ENCODE assay signal across 8 cellular contexts in genomic region chrX:119693032-119693995, GRCh38. TPM values are rescaled to one million over a fixed set of nuclear protein-coding genes. Genes with fewer than 3 reads are reported as not detected.
DNase-seq lines count a peak whose midpoint lies in the region; ATAC-seq and TF ChIP-seq lines count a peak whose summit lies in the region.

Gene SEPTIN6 (minus strand): TSS chrX:119693168. CDS start chrX:119693105, 63 bp downstream.

- H3K4me3 ChIP-seq in CD8-positive, alpha-beta T cell (ENCODE audit: low read depth, low read length), result peak within 1 kb of the TSS; percentile 74
- H3K4me3 ChIP-seq in OCI-LY3 (ENCODE audit: low read length) (peak within 1 kb of the TSS; percentile 99), esophagus (ENCODE audit: low read depth in 1 of 2, low read length in 2 of 2) (peak within 1 kb of the TSS; percentile 56 to 80), muscle layer of duodenum (ENCODE audit: low read depth in 1 of 2, low read length in 2 of 2) (peak within 1 kb of the TSS; percentile 61 to 75)

- H3K27ac ChIP-seq in CD8-positive, alpha-beta T cell (ENCODE audit: low read depth, low read length), result peak within 1 kb of the TSS; percentile 82
- H3K27ac ChIP-seq in OCI-LY3 (ENCODE audit: low read length) (peak within 1 kb of the TSS; percentile 84), esophagus (ENCODE audit: low read depth in 2 of 2, low read length in 1 of 2) (peak within 1 kb of the TSS; percentile 72 to 76), muscle layer of duodenum (ENCODE audit: low read length) (peak within 1 kb of the TSS; percentile 31)

- TF ChIP-seq CTCF in CD8-positive, alpha-beta T cell (IDR thresholded peaks at IDR 0.05), result no peak
- TF ChIP-seq CTCF in OCI-LY3 (IDR thresholded peaks at IDR 0.05; ENCODE audit: low read depth, low read length), result no peak

- H3K4me1 Mint-ChIP-seq in CD8-positive, alpha-beta T cell (ENCODE audit: low read depth), result peaks cover 17% of the 10 kb centered on the region
- H3K4me1 Mint-ChIP-seq in stimulated activated effector memory CD8-positive, alpha-beta T cell treated with anti-CD3 and anti-CD28 coated beads, Interleukin-12 subunit alpha, Interleukin-12 subunit beta, amount 100 ng/mL, for 72 hours, result peaks cover 13% of the 10 kb centered on the region

- H3K4me1 ChIP-seq in CD8-positive, alpha-beta T cell (ENCODE audit: insufficient read depth, low read length), result peaks cover 15% of the 10 kb centered on the region
- peaks cover 68% of the 10 kb centered on the region for H3K4me1 ChIP-seq in OCI-LY3 (ENCODE audit: low read length)
- H3K4me1 ChIP-seq in esophagus (ENCODE audit: control insufficient read depth in 2 of 2, insufficient read depth in 2 of 2, low read length in 1 of 2), result no peaks in the 10 kb centered on the region
- peaks cover 0 to 8% of the 10 kb centered on the region in 2 donors for H3K4me1 ChIP-seq in muscle layer of duodenum (ENCODE audit: control insufficient read depth in 1 of 2, insufficient read depth in 2 of 2, low read length in 2 of 2)

- WGBS in esophagus, 2 donors, result 6 to 23% methylated on average over 56 to 59 of the region's 59 CpGs

- H3K27ac Mint-ChIP-seq in CD8-positive, alpha-beta T cell, result peak within 1 kb of the TSS; percentile 99
- peak within 1 kb of the TSS; percentile 97 for H3K27ac Mint-ChIP-seq in stimulated activated effector memory CD8-positive, alpha-beta T cell treated with anti-CD3 and anti-CD28 coated beads, Interleukin-12 subunit alpha, Interleukin-12 subunit beta, amount 100 ng/mL, for 72 hours

- H3K36me3 ChIP-seq in CD8-positive, alpha-beta T cell (ENCODE audit: insufficient read depth, low read length), result no peaks in the 10 kb centered on the region
- H3K36me3 ChIP-seq in OCI-LY3 (replicated peaks; ENCODE audit: low read depth, low read length) (peaks cover 17% of the 10 kb centered on the region), esophagus (ENCODE audit: control insufficient read depth in 2 of 2, insufficient read depth in 2 of 2, low read length in 1 of 2) (no peaks in the 10 kb centered on the region), muscle layer of duodenum (ENCODE audit: control insufficient read depth in 1 of 2, insufficient read depth in 2 of 2, low read length in 2 of 2) (no peaks in the 10 kb centered on the region)

- ATAC-seq in CD8-positive, alpha-beta T cell, result peak; percentile 64
- ATAC-seq in GM19372 (IDR thresholded peaks at IDR 0.05; ENCODE audit: low read depth, unreplicated experiment), result peak; percentile 58
- peak; percentile 50 for ATAC-seq in HG03520 (IDR thresholded peaks at IDR 0.05; ENCODE audit: unreplicated experiment)
- ATAC-seq in stimulated activated effector memory CD8-positive, alpha-beta T cell treated with anti-CD3 and anti-CD28 coated beads, Interleukin-12 subunit alpha, Interleukin-12 subunit beta, amount 100 ng/mL, for 72 hours, result peak; percentile 81

- H3K27me3 Mint-ChIP-seq in CD8-positive, alpha-beta T cell (ENCODE audit: low read depth), result no peaks in the 10 kb centered on the region

- DNase-seq in CD8-positive, alpha-beta T cell, result peak; percentile 63 to 92 (median 81)
- DNase-seq in activated T-cell treated with anti-CD3 and anti-CD28 coated beads for 1 hour (ENCODE audit: low read depth), result peak; percentile 70
- peak; percentile 63 to 88 for DNase-seq in stimulated activated effector memory CD8-positive, alpha-beta T cell treated with anti-CD3 and anti-CD28 coated beads, Interleukin-12 subunit alpha, Interleukin-12 subunit beta, amount 100 ng/mL, for 72 hours (ENCODE audit: low spot score in 2 of 2)

- H3K9me3 Mint-ChIP-seq in CD8-positive, alpha-beta T cell, result no peaks in the 10 kb centered on the region
- H3K9me3 Mint-ChIP-seq in stimulated activated effector memory CD8-positive, alpha-beta T cell treated with anti-CD3 and anti-CD28 coated beads, Interleukin-12 subunit alpha, Interleukin-12 subunit beta, amount 100 ng/mL, for 72 hours, result no peaks in the 10 kb centered on the region

- H2AFZ ChIP-seq in OCI-LY3 (ENCODE audit: low read depth, low read length), result peak within 1 kb of the TSS; percentile 48; the same call in 1 of the 2 replicates

- no peaks in the 10 kb centered on the region for H3K27me3 ChIP-seq in CD8-positive, alpha-beta T cell (ENCODE audit: insufficient read depth, low read length)
- H3K27me3 ChIP-seq in OCI-LY3 (ENCODE audit: low read depth, low read length) (peaks cover 2% of the 10 kb centered on the region; the same call in 1 of the 2 replicates), esophagus (ENCODE audit: control insufficient read depth in 1 of 2, insufficient read depth in 2 of 2, low read length in 2 of 2) (no peaks in the 10 kb centered on the region), muscle layer of duodenum (ENCODE audit: low read depth, low read length) (no peaks in the 10 kb centered on the region)

- peak within 1 kb of the TSS; percentile 87 for H3K9ac ChIP-seq in OCI-LY3 (ENCODE audit: low read length)

- no peaks in the 10 kb centered on the region for H3K9me3 ChIP-seq in CD8-positive, alpha-beta T cell (ENCODE audit: low read length)
- H3K9me3 ChIP-seq in OCI-LY3 (ENCODE audit: insufficient read depth, low read length), result no peaks in the 10 kb centered on the region
- H3K9me3 ChIP-seq in esophagus (ENCODE audit: control insufficient read depth in 2 of 2, insufficient read depth in 1 of 2, low read depth in 1 of 2, low read length in 1 of 2), result no peaks in the 10 kb centered on the region
- H3K9me3 ChIP-seq in muscle layer of duodenum (ENCODE audit: control insufficient read depth in 1 of 2, low read length in 2 of 2), result no peaks in the 10 kb centered on the region

- POLR2A ChIA-PET in CD8-positive, alpha-beta T cell (lab: Charles Lee), result interaction anchor here (0.6 to 7.8 kb wide), 10 partner anchors 10 to 98 kb away, joined by 3 to 87 read pairs (median 7); partner anchors contain the start of genes RPL39 and SOWAHD

- peaks cover 29% of the 10 kb centered on the region for H4K20me1 ChIP-seq in OCI-LY3 (ENCODE audit: insufficient read depth, low read length)

- peak within 1 kb of the TSS; percentile 97 for H3K4me3 Mint-ChIP-seq in CD8-positive, alpha-beta T cell
- H3K4me3 Mint-ChIP-seq in stimulated activated effector memory CD8-positive, alpha-beta T cell treated with anti-CD3 and anti-CD28 coated beads, Interleukin-12 subunit alpha, Interleukin-12 subunit beta, amount 100 ng/mL, for 72 hours, result peak within 1 kb of the TSS; percentile 84

- H3K4me2 ChIP-seq in OCI-LY3 (ENCODE audit: low read length), result peak within 1 kb of the TSS; percentile 97

- CTCF ChIA-PET in CD8-positive, alpha-beta T cell (lab: Charles Lee), result interaction anchor here (0.6 to 3.2 kb wide), 15 partner anchors 11 to 116 kb away, joined by 3 to 16 read pairs (median 4); no protein-coding TSS in a partner anchor

- intact Hi-C loops in CD8-positive, alpha-beta T cell (cut with DNase I, micrococcal nuclease), result loop anchor here (1.0 to 5.0 kb wide), 9 partner anchors 15 to 178 kb away; partner anchors contain the start of genes NKRF (in 2 of the 2), NDUFA1 (in 1 of the 2), RNF113A (in 1 of the 2) and RPL39 (in 1 of the 2)

- H3K79me2 ChIP-seq in OCI-LY3 (ENCODE audit: low read length), result peaks cover 47% of the 10 kb centered on the region

- peaks cover 17% of the 10 kb centered on the region for H3K36me3 Mint-ChIP-seq in CD8-positive, alpha-beta T cell
- H3K36me3 Mint-ChIP-seq in stimulated activated effector memory CD8-positive, alpha-beta T cell treated with anti-CD3 and anti-CD28 coated beads, Interleukin-12 subunit alpha, Interleukin-12 subunit beta, amount 100 ng/mL, for 72 hours, result peaks cover 34% of the 10 kb centered on the region

RNA-seq across cellular contexts. Expression of gene SEPTIN6, which starts in this region (rescaled TPM):
- total RNA-seq in CD8-positive, alpha-beta T cell, result 100 to 1,000 TPM; 136 to 138 TPM
- polyA plus RNA-seq in esophagus, result 1 to 10 TPM; 5.4 to 7.3 TPM

Comparison
In these comparisons a context has a peak if more than half of its experiments do, and no peak if none do; other contexts are left out.
1. Peak in every context shown above with its lines: DNase-seq, ATAC-seq, H3K4me3 ChIP-seq and H3K27ac ChIP-seq.
2. H3K27ac ChIP-seq: peak in every context shown above with its lines; median percentile 84 in OCI-LY3; 82 in CD8-positive, alpha-beta T cell; 74 in esophagus; 31 in muscle layer of duodenum.